23 cellular contexts compared by ENCODE assay signal in the genomic region with DNA sequence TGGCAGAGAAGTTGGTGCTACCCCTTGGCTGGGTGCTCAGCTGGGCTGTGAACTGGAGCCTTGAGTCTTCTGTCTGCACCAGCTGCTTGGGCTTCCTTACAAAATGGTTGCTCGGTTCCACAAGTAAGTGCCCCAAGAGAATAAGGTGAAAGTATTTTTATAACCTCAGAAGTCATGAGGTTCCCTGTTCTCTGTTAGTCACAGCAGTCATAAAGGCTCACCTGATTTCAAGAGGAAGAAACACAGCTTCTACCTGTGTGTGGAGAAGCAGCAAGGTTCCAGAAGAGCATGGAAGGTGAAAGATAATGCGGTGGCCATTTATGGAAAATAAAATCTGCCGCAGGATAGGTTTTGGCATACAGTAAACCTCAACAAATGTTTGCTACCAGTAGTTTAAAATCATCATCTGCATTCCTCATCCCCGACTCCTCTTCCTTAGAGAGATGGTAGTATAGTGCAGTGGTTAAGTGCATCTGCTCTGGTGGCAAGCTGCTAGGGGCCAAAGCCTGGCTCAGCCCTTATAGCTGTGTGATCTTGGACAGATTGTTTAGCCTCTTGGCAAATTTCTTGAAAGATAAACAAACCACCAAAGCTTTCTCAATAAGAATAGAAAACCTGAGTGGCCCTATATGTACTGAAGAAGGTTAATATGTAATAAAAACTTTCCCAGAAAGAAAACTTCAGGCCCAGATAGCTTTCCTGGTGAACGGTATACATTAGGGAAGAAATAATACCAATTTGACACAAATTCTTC. TPM values are rescaled to one million over a fixed set of nuclear protein-coding genes. Genes with fewer than 3 reads are reported as not detected.
DNase-seq lines count a peak whose midpoint lies in the region; ATAC-seq and TF ChIP-seq lines count a peak whose summit lies in the region.
"Had no signal": no experiment of that assay in that cellular context is flagged by ENCODE, and none has a peak within 500 bp of the region (broad histone marks: within the 10 kb centered on the region; RNA-seq: fewer than 3 reads in every experiment).

No MANE protein-coding gene starts in this region.

- POLR2A ChIA-PET in PC-3 (lab: Charles Lee; ENCODE audit: unreplicated experiment), result no interaction called here

- no peak for TF ChIP-seq CTCF in heart left ventricle (IDR thresholded peaks at IDR 0.05)
- TF ChIP-seq CTCF in PC-3 (conservative IDR thresholded peaks at IDR 0.05; ENCODE audit: low read depth, low read length), result no peak
- TF ChIP-seq CTCF in psoas muscle (IDR thresholded peaks at IDR 0.05), result no peak

- H3K4me2 ChIP-seq in PC-3 (ENCODE audit: low read length), result no peak overlapping the region
- H3K4me2 ChIP-seq: GM23338 had no signal

- no peak overlapping the region for H3K4me3 ChIP-seq in heart left ventricle
- H3K4me3 ChIP-seq in PC-3 (ENCODE audit: low read length), result no peak overlapping the region
- no peak overlapping the region for H3K4me3 ChIP-seq in psoas muscle
- H3K4me3 ChIP-seq: GM23338, HAP-1, MG63, SJSA1 had no signal

- H3K27ac ChIP-seq in heart left ventricle (peak overlapping the region in 10 of 12 donors; percentile 29 to 92 (median 74)), PC-3 (ENCODE audit: low read length) (no peak overlapping the region), psoas muscle (peak overlapping the region; percentile 70)
- H3K27ac ChIP-seq: 22Rv1, SJSA1 had no signal

- no peaks in the 10 kb centered on the region for H3K79me2 ChIP-seq in PC-3 (ENCODE audit: low read length)

- H3K27me3 ChIP-seq in heart left ventricle, result no peaks in the 10 kb centered on the region
- no peaks in the 10 kb centered on the region for H3K27me3 ChIP-seq in PC-3 (ENCODE audit: low read length)
- H3K27me3 ChIP-seq in psoas muscle (ENCODE audit: insufficient read depth in 3 of 3, low read length in 2 of 3), result no peaks in the 10 kb centered on the region
- H3K27me3 ChIP-seq: BE2C, MG63, SJSA1 had no signal

- H2AFZ ChIP-seq in PC-3 (ENCODE audit: low read length), result no peak overlapping the region
- H2AFZ ChIP-seq: GM23338 had no signal

- no peak for TF ChIP-seq POLR2A in heart left ventricle (IDR thresholded peaks at IDR 0.05)

- H3K9me3 ChIP-seq in heart left ventricle, result peaks cover 0 to 22% (median 4%) of the 10 kb centered on the region in 12 donors
- H3K9me3 ChIP-seq in PC-3 (ENCODE audit: low read length), result no peaks in the 10 kb centered on the region
- no peaks in the 10 kb centered on the region for H3K9me3 ChIP-seq in psoas muscle
- H3K9me3 ChIP-seq: BE2C, HAP-1, MG63, SJSA1 had no signal

- H3K36me3 ChIP-seq in heart left ventricle, result peaks cover 0 to 53% (median 25%) of the 10 kb centered on the region in 9 donors
- H3K36me3 ChIP-seq in PC-3 (ENCODE audit: low read depth, low read length), result no peaks in the 10 kb centered on the region
- H3K36me3 ChIP-seq in psoas muscle (ENCODE audit: insufficient read depth in 1 of 2, low read depth in 1 of 2), result peaks cover 0 to 14% of the 10 kb centered on the region in 2 donors
- H3K36me3 ChIP-seq: HAP-1, MG63, SJSA1 had no signal

- intact Hi-C loops in heart left ventricle (cut with DNase I) (no loop called here), left cardiac atrium (cut with DNase I) (no loop called here), PC-3 (cut with micrococcal nuclease) (no loop called here), left colon (cut with DNase I, micrococcal nuclease) (no loop called here), psoas muscle (cut with DNase I) (no loop called here)

- BruUV-seq in PC-3 (replicated peaks; lab: Mats Ljungman, UMichigan), result TSS peak; percentile 13

- no peaks in the 10 kb centered on the region for H3F3A ChIP-seq in PC-3 (ENCODE audit: low read length, unreplicated experiment)

- peaks cover 0 to 31% (median 7%) of the 10 kb centered on the region in 12 donors for H3K4me1 ChIP-seq in heart left ventricle
- no peaks in the 10 kb centered on the region for H3K4me1 ChIP-seq in PC-3 (ENCODE audit: insufficient read depth, low read length)
- peaks cover 29% of the 10 kb centered on the region for H3K4me1 ChIP-seq in psoas muscle
- H3K4me1 ChIP-seq: BE2C, HAP-1, SJSA1 had no signal

- ATAC-seq in heart left ventricle (no peak), left cardiac atrium (no peak), PC-3 (no peak), left colon (peak; percentile 73), psoas muscle (no peak), HG02973 (IDR thresholded peaks at IDR 0.05; ENCODE audit: unreplicated experiment) (no peak)
- ATAC-seq: GM23338 had no signal

- DNase-seq in heart left ventricle (peak in 2 of 5 donors; percentile 3 to 11), left cardiac atrium (no peak), PC-3 (no peak), left colon (no peak), psoas muscle (peak in 1 of 2 donors; percentile 17), AG08396 (ENCODE audit: low spot score) (no peak)
- no peak for DNase-seq in NK-92 treated with Interleukin-12 subunit alpha and Interleukin-12 subunit beta, amount 100 ng/mL, for 24 hours (lab: John Stamatoyannopoulos, UW)
- DNase-seq: BE2C, Calu3, DMS79 treated with DMSO at 0.1 percent for 48 hours, HFFc6, IMR-90, KG1, MG63, NCI-H2029 treated with DMSO at 0.1 percent for 48 hours, NCI-H2227 treated with DMSO at 0.1 percent for 48 hours, NCI-H526 treated with DMSO at 0.1 percent for 48 hours, OCI-M1 had no signal

- H4K20me1 ChIP-seq in PC-3 (ENCODE audit: low read length), result no peaks in the 10 kb centered on the region

- H3K9ac ChIP-seq in PC-3 (ENCODE audit: low read length), result no peak overlapping the region

- H3K9me2 ChIP-seq in PC-3 (replicated peaks; ENCODE audit: low read length), result no peaks in the 10 kb centered on the region

- CTCF ChIA-PET in PC-3 (lab: Charles Lee), result no interaction called here

- WGBS in heart left ventricle, 4 donors, result 95 to 98% (median 96%) methylated on average over 5 of the region's 5 CpGs
- WGBS in psoas muscle, 3 donors, result 91 to 94% (median 93%) methylated on average over 5 of the region's 5 CpGs

RNA-seq across cellular contexts. Expression of a gene that starts 32.4 kb away (rescaled TPM):
- total RNA-seq in heart left ventricle (100 to 1,000 TPM in 4 of 9 donors, 10 to 100 TPM in 5; 52.1 to 136 (median 92.0) TPM), left cardiac atrium (10 to 100 TPM; 66.1 to 80.6 TPM), PC-3 (2014; rRNA removed) (19.0 and 29.3 TPM in 2 replicates), left colon (10 to 100 TPM; 84.7 to 96.4 TPM), psoas muscle (10 to 100 TPM; 24.9 to 36.2 (median 27.0) TPM)
- polyA plus RNA-seq in heart left ventricle (10 to 100 TPM; 22.6 to 75.1 TPM), psoas muscle (10 to 100 TPM in 2 of 3 donors, 1 to 10 TPM in 1; 7.6 to 33.7 (median 18.2) TPM)
